ENCODE assay signal across 2 cellular contexts in the genomic region with DNA sequence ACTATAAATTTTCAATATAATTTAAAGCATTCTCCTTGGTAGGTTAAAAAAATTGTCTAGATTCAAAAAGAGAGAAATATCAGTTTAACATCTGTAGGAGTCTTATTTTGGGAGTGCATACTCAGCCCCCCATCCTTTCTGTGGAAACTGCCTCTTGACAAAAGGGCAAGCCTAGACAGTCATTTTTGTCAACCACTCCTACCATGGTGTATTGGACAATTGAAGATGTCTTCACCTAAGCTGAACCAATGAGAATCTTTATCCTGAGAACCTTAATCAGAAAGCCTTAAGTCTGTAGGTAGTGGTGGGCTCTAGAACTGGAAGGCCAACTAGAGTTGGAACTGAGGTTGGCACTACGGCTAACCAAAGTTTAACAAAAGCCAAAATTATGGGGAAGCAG.
TF ChIP-seq lines count a peak whose summit lies in the region.

No MANE protein-coding gene starts in this region.

TF ChIP-seq in HCT116, 20 proteins besides CTCF, POLR2A, EP300 and RAD21:
- TF ChIP-seq SIN3A (IDR thresholded peaks at IDR 0.05; ENCODE audit: low read depth) (no peak), EGR1 (IDR thresholded peaks at IDR 0.05; ENCODE audit: low read depth) (no peak), POLR2AphosphoS5 (IDR thresholded peaks at IDR 0.05; ENCODE audit: low read depth, low read length) (no peak), SRF (IDR thresholded peaks at IDR 0.05; ENCODE audit: low read depth) (no peak), ZFX (IDR thresholded peaks at IDR 0.05) (no peak), TCF7L2 (IDR thresholded peaks at IDR 0.05; ENCODE audit: borderline replicate concordance, extremely low read depth, insufficient read depth, insufficient read length) (no peak), CEBPB (IDR thresholded peaks at IDR 0.05; ENCODE audit: low read depth) (no peak), EZH2phosphoT487 (IDR thresholded peaks at IDR 0.05; ENCODE audit: borderline replicate concordance) (no peak), SP1 (IDR thresholded peaks at IDR 0.05; ENCODE audit: low read depth) (no peak), YY1 (IDR thresholded peaks at IDR 0.05; ENCODE audit: extremely low read depth, insufficient replicate concordance, low read depth, low read length) (no peak), ELF1 (IDR thresholded peaks at IDR 0.05; ENCODE audit: borderline replicate concordance, low read depth) (no peak)
- TF ChIP-seq, protein P1, sequence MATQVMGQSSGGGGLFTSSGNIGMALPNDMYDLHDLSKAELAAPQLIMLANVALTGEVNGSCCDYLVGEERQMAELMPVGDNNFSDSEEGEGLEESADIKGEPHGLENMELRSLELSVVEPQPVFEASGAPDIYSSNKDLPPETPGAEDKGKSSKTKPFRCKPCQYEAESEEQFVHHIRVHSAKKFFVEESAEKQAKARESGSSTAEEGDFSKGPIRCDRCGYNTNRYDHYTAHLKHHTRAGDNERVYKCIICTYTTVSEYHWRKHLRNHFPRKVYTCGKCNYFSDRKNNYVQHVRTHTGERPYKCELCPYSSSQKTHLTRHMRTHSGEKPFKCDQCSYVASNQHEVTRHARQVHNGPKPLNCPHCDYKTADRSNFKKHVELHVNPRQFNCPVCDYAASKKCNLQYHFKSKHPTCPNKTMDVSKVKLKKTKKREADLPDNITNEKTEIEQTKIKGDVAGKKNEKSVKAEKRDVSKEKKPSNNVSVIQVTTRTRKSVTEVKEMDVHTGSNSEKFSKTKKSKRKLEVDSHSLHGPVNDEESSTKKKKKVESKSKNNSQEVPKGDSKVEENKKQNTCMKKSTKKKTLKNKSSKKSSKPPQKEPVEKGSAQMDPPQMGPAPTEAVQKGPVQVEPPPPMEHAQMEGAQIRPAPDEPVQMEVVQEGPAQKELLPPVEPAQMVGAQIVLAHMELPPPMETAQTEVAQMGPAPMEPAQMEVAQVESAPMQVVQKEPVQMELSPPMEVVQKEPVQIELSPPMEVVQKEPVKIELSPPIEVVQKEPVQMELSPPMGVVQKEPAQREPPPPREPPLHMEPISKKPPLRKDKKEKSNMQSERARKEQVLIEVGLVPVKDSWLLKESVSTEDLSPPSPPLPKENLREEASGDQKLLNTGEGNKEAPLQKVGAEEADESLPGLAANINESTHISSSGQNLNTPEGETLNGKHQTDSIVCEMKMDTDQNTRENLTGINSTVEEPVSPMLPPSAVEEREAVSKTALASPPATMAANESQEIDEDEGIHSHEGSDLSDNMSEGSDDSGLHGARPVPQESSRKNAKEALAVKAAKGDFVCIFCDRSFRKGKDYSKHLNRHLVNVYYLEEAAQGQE (IDR thresholded peaks at IDR 0.05; ENCODE audit: low read depth) = no peak
- TF ChIP-seq, protein P2, sequence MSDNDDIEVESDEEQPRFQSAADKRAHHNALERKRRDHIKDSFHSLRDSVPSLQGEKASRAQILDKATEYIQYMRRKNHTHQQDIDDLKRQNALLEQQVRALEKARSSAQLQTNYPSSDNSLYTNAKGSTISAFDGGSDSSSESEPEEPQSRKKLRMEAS (IDR thresholded peaks at IDR 0.05) = no peak

TF ChIP-seq in K562, 482 proteins besides CTCF, POLR2A, EP300 and RAD21:
- TF ChIP-seq, protein P3, sequence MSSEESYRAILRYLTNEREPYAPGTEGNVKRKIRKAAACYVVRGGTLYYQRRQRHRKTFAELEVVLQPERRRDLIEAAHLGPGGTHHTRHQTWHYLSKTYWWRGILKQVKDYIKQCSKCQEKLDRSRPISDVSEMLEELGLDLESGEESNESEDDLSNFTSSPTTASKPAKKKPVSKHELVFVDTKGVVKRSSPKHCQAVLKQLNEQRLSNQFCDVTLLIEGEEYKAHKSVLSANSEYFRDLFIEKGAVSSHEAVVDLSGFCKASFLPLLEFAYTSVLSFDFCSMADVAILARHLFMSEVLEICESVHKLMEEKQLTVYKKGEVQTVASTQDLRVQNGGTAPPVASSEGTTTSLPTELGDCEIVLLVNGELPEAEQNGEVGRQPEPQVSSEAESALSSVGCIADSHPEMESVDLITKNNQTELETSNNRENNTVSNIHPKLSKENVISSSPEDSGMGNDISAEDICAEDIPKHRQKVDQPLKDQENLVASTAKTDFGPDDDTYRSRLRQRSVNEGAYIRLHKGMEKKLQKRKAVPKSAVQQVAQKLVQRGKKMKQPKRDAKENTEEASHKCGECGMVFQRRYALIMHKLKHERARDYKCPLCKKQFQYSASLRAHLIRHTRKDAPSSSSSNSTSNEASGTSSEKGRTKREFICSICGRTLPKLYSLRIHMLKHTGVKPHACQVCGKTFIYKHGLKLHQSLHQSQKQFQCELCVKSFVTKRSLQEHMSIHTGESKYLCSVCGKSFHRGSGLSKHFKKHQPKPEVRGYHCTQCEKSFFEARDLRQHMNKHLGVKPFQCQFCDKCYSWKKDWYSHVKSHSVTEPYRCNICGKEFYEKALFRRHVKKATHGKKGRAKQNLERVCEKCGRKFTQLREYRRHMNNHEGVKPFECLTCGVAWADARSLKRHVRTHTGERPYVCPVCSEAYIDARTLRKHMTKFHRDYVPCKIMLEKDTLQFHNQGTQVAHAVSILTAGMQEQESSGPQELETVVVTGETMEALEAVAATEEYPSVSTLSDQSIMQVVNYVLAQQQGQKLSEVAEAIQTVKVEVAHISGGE (CRISPR knock-in tag; IDR thresholded peaks at IDR 0.05) = peak in 1 of 3 experiments; percentile 66; a peak in 2 of 6 replicates
- TF ChIP-seq, protein P1 (CRISPR knock-in tag; IDR thresholded peaks at IDR 0.05; ENCODE audit: low read depth) = no peak
